Comparison of ENCODE assay signal across 22 cellular contexts in genomic region chr6:143544019-143544681, GRCh38. TPM values are rescaled to one million over a fixed set of nuclear protein-coding genes. Genes with fewer than 3 reads are reported as not detected.
DNase-seq lines count a peak whose midpoint lies in the region; ATAC-seq and TF ChIP-seq lines count a peak whose summit lies in the region.
"Had no signal": no experiment of that assay in that cellular context is flagged by ENCODE, and none has a peak within 500 bp of the region (broad histone marks: within the 10 kb centered on the region; RNA-seq: fewer than 3 reads in every experiment).

No MANE protein-coding gene starts in this region.

- POLR2A ChIA-PET in activated CD4-positive, alpha-beta memory T cell treated with anti-CD3 and anti-CD28 coated beads for 36 hours (lab: Charles Lee) = no interaction called here

- no peak for TF ChIP-seq POLR2A in transverse colon (IDR thresholded peaks at IDR 0.05)

- no peaks in the 10 kb centered on the region for H3K36me3 Mint-ChIP-seq in activated naive CD4-positive, alpha-beta T cell treated with anti-CD3 and anti-CD28 coated beads, Interleukin-2, amount 50 U/mL, for 24 hours
- peaks cover 7% of the 10 kb centered on the region for H3K36me3 Mint-ChIP-seq in activated CD4-positive, alpha-beta memory T cell treated with anti-CD3 and anti-CD28 coated beads for 36 hours

- intact Hi-C loops in activated CD4-positive, alpha-beta memory T cell treated with anti-CD3 and anti-CD28 coated beads for 36 hours (cut with micrococcal nuclease) = loop anchor here (10.0 kb wide), 2 partner anchors 611 to 801 kb away; partner anchors contain the start of gene STX11
- intact Hi-C loops in left colon (cut with DNase I, micrococcal nuclease) (no loop called here), transverse colon (cut with DNase I; ENCODE audit: low total_unique reads) (no loop called here)

- in situ Hi-C loops in transverse colon (cut with MboI; ENCODE audit: low pct_ligation_motif_present in 1 of 4, low pct_unique_long_range_greater_than_20kb in 1 of 4, low sequenced_read_pairs in 3 of 4) = no loop called here

- H3K9me3 Mint-ChIP-seq in activated naive CD4-positive, alpha-beta T cell treated with anti-CD3 and anti-CD28 coated beads, Interleukin-2, amount 50 U/mL, for 24 hours = no peaks in the 10 kb centered on the region
- H3K9me3 Mint-ChIP-seq in activated CD4-positive, alpha-beta memory T cell treated with anti-CD3 and anti-CD28 coated beads for 36 hours = no peaks in the 10 kb centered on the region

- ATAC-seq in left colon = peak; percentile 76
- no peak for ATAC-seq in GM21381 (IDR thresholded peaks at IDR 0.05; ENCODE audit: unreplicated experiment)

- H3K79me2 ChIP-seq in smooth muscle cell (ENCODE audit: low read depth) = no peaks in the 10 kb centered on the region

- H3F3A ChIP-seq in smooth muscle cell (ENCODE audit: low read depth) = no peaks in the 10 kb centered on the region

- H3K4me3 ChIP-seq in transverse colon (no peak overlapping the region), smooth muscle cell (no peak overlapping the region)
- H3K4me3 ChIP-seq: heart right ventricle, lung, sigmoid colon, testis had no signal

- peaks cover 86% of the 10 kb centered on the region for H3K4me1 Mint-ChIP-seq in activated naive CD4-positive, alpha-beta T cell treated with anti-CD3 and anti-CD28 coated beads, Interleukin-2, amount 50 U/mL, for 24 hours
- peaks cover 91% of the 10 kb centered on the region for H3K4me1 Mint-ChIP-seq in activated CD4-positive, alpha-beta memory T cell treated with anti-CD3 and anti-CD28 coated beads for 36 hours (ENCODE audit: low read depth)

- CTCF ChIA-PET in activated CD4-positive, alpha-beta memory T cell treated with anti-CD3 and anti-CD28 coated beads for 36 hours (lab: Charles Lee) = interaction anchor here (0.9 kb wide), 1 partner anchor 395 kb away, joined by 3 read pairs; no protein-coding TSS in a partner anchor

- H3K9ac ChIP-seq in smooth muscle cell (ENCODE audit: low read depth) = no peak overlapping the region

- TF ChIP-seq EP300 in transverse colon (IDR thresholded peaks at IDR 0.05; ENCODE audit: low read depth) = no peak

- H3K9me3 ChIP-seq in transverse colon = no peaks in the 10 kb centered on the region
- no peaks in the 10 kb centered on the region for H3K9me3 ChIP-seq in smooth muscle cell (replicated peaks; ENCODE audit: low read depth)
- H3K9me3 ChIP-seq: heart right ventricle, sigmoid colon, testis had no signal

- TF ChIP-seq CTCF in transverse colon (IDR thresholded peaks at IDR 0.05) = no peak
- no peak for TF ChIP-seq CTCF in smooth muscle cell (IDR thresholded peaks at IDR 0.05; ENCODE audit: borderline replicate concordance, insufficient read depth, poor library complexity, severe bottlenecking)

- no peaks in the 10 kb centered on the region for H3K27me3 ChIP-seq in transverse colon
- H3K27me3 ChIP-seq in smooth muscle cell (ENCODE audit: low read depth) = no peaks in the 10 kb centered on the region
- H3K27me3 ChIP-seq: brain microvascular endothelial cell, heart right ventricle, sigmoid colon, testis had no signal

- H3K36me3 ChIP-seq in transverse colon (no peaks in the 10 kb centered on the region), smooth muscle cell (ENCODE audit: low read depth) (no peaks in the 10 kb centered on the region)
- H3K36me3 ChIP-seq: brain microvascular endothelial cell, heart right ventricle, sigmoid colon had no signal

- H2AFZ ChIP-seq in smooth muscle cell (ENCODE audit: low read depth) = no peak overlapping the region

- DNase-seq in activated naive CD4-positive, alpha-beta T cell treated with Interleukin-2 at 50 U/mL for 16 hours = no peak
- no peak for DNase-seq in activated CD4-positive, alpha-beta memory T cell treated with anti-CD3 and anti-CD28 coated beads for 36 hours
- DNase-seq in left colon (no peak), transverse colon (no peak), HT-29 (ENCODE audit: low spot score) (no peak), smooth muscle cell (lab: John Stamatoyannopoulos, UW; ENCODE audit: unreplicated experiment) (no peak)
- DNase-seq: ACHN; activated CD4-positive, alpha-beta T cell treated with anti-CD3 and anti-CD28 coated beads, Interleukin-2, amount 50 U/mL, for 48 hours; brain microvascular endothelial cell; cortex of kidney; DMS53; heart right ventricle; KG1; NCI-H187; NCI-H2227 treated with DMSO at 0.1 percent for 48 hours; NCI-H748 treated with DMSO at 0.1 percent for 48 hours; sigmoid colon; testis had no signal

- no peaks in the 10 kb centered on the region for H4K20me1 ChIP-seq in smooth muscle cell (ENCODE audit: low read depth)

- peak overlapping the region; percentile 51 for H3K27ac Mint-ChIP-seq in activated naive CD4-positive, alpha-beta T cell treated with anti-CD3 and anti-CD28 coated beads, Interleukin-2, amount 50 U/mL, for 24 hours
- peak overlapping the region; percentile 83 for H3K27ac Mint-ChIP-seq in activated CD4-positive, alpha-beta memory T cell treated with anti-CD3 and anti-CD28 coated beads for 36 hours

- H3K4me1 ChIP-seq in transverse colon (peaks cover 0 to 28% (median 9%) of the 10 kb centered on the region in 4 donors), smooth muscle cell (ENCODE audit: low read depth) (no peaks in the 10 kb centered on the region)
- H3K4me1 ChIP-seq: sigmoid colon, testis had no signal

- H3K4me2 ChIP-seq in smooth muscle cell = no peak overlapping the region

- 65 to 85% methylated on average over 3 to 4 of the region's 4 CpGs for WGBS in transverse colon (ENCODE audit: low coverage in 1 of 2), 2 donors
- 86% methylated on average over 4 of the region's 4 CpGs for WGBS in smooth muscle cell (ENCODE audit: low lambda C conversion rate)

- no peaks in the 10 kb centered on the region for H3K27me3 Mint-ChIP-seq in activated naive CD4-positive, alpha-beta T cell treated with anti-CD3 and anti-CD28 coated beads, Interleukin-2, amount 50 U/mL, for 24 hours
- no peaks in the 10 kb centered on the region for H3K27me3 Mint-ChIP-seq in activated CD4-positive, alpha-beta memory T cell treated with anti-CD3 and anti-CD28 coated beads for 36 hours

- H3K27ac ChIP-seq in transverse colon = peak overlapping the region; percentile 28 to 69 (median 38)
- H3K27ac ChIP-seq in smooth muscle cell (ENCODE audit: low read depth) = no peak overlapping the region
- H3K27ac ChIP-seq: brain microvascular endothelial cell, sigmoid colon, testis had no signal

- no peak overlapping the region for H3K4me3 Mint-ChIP-seq in activated naive CD4-positive, alpha-beta T cell treated with anti-CD3 and anti-CD28 coated beads, Interleukin-2, amount 50 U/mL, for 24 hours
- H3K4me3 Mint-ChIP-seq in activated CD4-positive, alpha-beta memory T cell treated with anti-CD3 and anti-CD28 coated beads for 36 hours = no peak overlapping the region

RNA-seq across cellular contexts. Expression of gene FUCA2, which starts 32.6 kb away (rescaled TPM):
- 10 to 100 TPM; 16.5 to 16.8 TPM for total RNA-seq in activated CD4-positive, alpha-beta memory T cell treated with anti-CD3 and anti-CD28 coated beads for 36 hours
- total RNA-seq in left colon = 10 to 100 TPM; 68.4 to 83.1 TPM
- total RNA-seq in transverse colon = 10 to 100 TPM; 19.5 to 70.3 (median 46.9) TPM
- total RNA-seq in HT-29 (2014; rRNA removed; shearing (Covaris generic)) = 44.7 and 53.8 TPM in 2 replicates
- total RNA-seq in smooth muscle cell = 42.7 and 58.8 TPM in 2 replicates
- 75.2 and 82.5 TPM in 2 replicates for polyA plus RNA-seq in smooth muscle cell
- total RNA-seq: OCI-LY7 had no signal
